1 cellular context compared by ENCODE assay signal in genomic region chr6:142944126-142945066, GRCh38.
TF ChIP-seq lines count a peak whose summit lies in the region.

No MANE protein-coding gene starts in this region.

TF ChIP-seq in HepG2, 621 proteins besides CTCF, POLR2A, EP300 and RAD21 (continued from another document and continues in another):
- TF ChIP-seq, protein P1, sequence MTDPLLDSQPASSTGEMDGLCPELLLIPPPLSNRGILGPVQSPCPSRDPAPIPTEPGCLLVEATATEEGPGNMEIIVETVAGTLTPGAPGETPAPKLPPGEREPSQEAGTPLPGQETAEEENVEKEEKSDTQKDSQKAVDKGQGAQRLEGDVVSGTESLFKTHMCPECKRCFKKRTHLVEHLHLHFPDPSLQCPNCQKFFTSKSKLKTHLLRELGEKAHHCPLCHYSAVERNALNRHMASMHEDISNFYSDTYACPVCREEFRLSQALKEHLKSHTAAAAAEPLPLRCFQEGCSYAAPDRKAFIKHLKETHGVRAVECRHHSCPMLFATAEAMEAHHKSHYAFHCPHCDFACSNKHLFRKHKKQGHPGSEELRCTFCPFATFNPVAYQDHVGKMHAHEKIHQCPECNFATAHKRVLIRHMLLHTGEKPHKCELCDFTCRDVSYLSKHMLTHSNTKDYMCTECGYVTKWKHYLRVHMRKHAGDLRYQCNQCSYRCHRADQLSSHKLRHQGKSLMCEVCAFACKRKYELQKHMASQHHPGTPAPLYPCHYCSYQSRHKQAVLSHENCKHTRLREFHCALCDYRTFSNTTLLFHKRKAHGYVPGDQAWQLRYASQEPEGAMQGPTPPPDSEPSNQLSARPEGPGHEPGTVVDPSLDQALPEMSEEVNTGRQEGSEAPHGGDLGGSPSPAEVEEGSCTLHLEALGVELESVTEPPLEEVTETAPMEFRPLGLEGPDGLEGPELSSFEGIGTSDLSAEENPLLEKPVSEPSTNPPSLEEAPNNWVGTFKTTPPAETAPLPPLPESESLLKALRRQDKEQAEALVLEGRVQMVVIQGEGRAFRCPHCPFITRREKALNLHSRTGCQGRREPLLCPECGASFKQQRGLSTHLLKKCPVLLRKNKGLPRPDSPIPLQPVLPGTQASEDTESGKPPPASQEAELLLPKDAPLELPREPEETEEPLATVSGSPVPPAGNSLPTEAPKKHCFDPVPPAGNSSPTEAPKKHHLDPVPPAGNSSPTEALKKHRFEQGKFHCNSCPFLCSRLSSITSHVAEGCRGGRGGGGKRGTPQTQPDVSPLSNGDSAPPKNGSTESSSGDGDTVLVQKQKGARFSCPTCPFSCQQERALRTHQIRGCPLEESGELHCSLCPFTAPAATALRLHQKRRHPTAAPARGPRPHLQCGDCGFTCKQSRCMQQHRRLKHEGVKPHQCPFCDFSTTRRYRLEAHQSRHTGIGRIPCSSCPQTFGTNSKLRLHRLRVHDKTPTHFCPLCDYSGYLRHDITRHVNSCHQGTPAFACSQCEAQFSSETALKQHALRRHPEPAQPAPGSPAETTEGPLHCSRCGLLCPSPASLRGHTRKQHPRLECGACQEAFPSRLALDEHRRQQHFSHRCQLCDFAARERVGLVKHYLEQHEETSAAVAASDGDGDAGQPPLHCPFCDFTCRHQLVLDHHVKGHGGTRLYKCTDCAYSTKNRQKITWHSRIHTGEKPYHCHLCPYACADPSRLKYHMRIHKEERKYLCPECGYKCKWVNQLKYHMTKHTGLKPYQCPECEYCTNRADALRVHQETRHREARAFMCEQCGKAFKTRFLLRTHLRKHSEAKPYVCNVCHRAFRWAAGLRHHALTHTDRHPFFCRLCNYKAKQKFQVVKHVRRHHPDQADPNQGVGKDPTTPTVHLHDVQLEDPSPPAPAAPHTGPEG (CRISPR knock-in tag; IDR thresholded peaks at IDR 0.05): peak; percentile 68; the same call in 1 of the 2 replicates
- TF ChIP-seq DNMT3B (CRISPR knock-in tag; conservative IDR thresholded peaks at IDR 0.05) (peak; percentile 20; the same call in 1 of the 2 replicates), ASH2L (IDR thresholded peaks at IDR 0.05; ENCODE audit: insufficient read length, low read depth, low read length) (peak; percentile 51), DBP (CRISPR knock-in tag; IDR thresholded peaks at IDR 0.05; ENCODE audit: not compliant biosample characterization) (no peak), MAF1 (CRISPR knock-in tag; IDR thresholded peaks at IDR 0.05; ENCODE audit: borderline replicate concordance) (peak; percentile 51; the same call in 1 of the 2 replicates), TMF1 (CRISPR knock-in tag; IDR thresholded peaks at IDR 0.05; ENCODE audit: low read depth) (no peak), HDAC1 (CRISPR knock-in tag; IDR thresholded peaks at IDR 0.05) (peak; percentile 48), TEF (CRISPR knock-in tag; IDR thresholded peaks at IDR 0.05) (peak; percentile 67; the same call in 1 of the 2 replicates), SIN3A (IDR thresholded peaks at IDR 0.05; ENCODE audit: borderline replicate concordance, low read depth, low read length) (0 out of 2 replicates have a peak, but pooled peaks have one; percentile 32), TBL1XR1 (IDR thresholded peaks at IDR 0.05; ENCODE audit: borderline replicate concordance, low read length, partially characterized antibody) (peak; percentile 72), WIZ (CRISPR knock-in tag; IDR thresholded peaks at IDR 0.05) (peak; percentile 22; the same call in 1 of the 2 replicates), BHLHE40 (IDR thresholded peaks at IDR 0.05; ENCODE audit: low read length) (peak; percentile 52), ETV6 (CRISPR knock-in tag; conservative IDR thresholded peaks at IDR 0.05) (no peak), GATAD2A (CRISPR knock-in tag; IDR thresholded peaks at IDR 0.05) (peak; percentile 51; the same call in 1 of the 2 replicates), ZNF713 (CRISPR knock-in tag; IDR thresholded peaks at IDR 0.05) (no peak), MAFG (CRISPR knock-in tag; IDR thresholded peaks at IDR 0.05) (no peak), ZNF781 (CRISPR knock-in tag; IDR thresholded peaks at IDR 0.05; ENCODE audit: borderline replicate concordance, not compliant biosample characterization) (peak; percentile 48), SUZ12 (IDR thresholded peaks at IDR 0.05; ENCODE audit: low read depth, low read length) (no peak), TBP (CRISPR knock-in tag; IDR thresholded peaks at IDR 0.05) (no peak), ARID4A (CRISPR knock-in tag; IDR thresholded peaks at IDR 0.05; ENCODE audit: borderline replicate concordance) (peak; percentile 50; the same call in 1 of the 2 replicates), HHEX (CRISPR knock-in tag; IDR thresholded peaks at IDR 0.05) (peak; percentile 50; the same call in 1 of the 2 replicates), ZBTB42 (CRISPR knock-in tag; IDR thresholded peaks at IDR 0.05) (no peak; the same call in 1 of the 2 replicates), ZNF629 (CRISPR knock-in tag; conservative IDR thresholded peaks at IDR 0.05) (no peak), DNMT1 (CRISPR knock-in tag; IDR thresholded peaks at IDR 0.05) (no peak), HIC2 (CRISPR knock-in tag; IDR thresholded peaks at IDR 0.05; ENCODE audit: low read depth) (0 out of 2 replicates have a peak, but pooled peaks have one; percentile 67), ZNF775 (CRISPR knock-in tag; IDR thresholded peaks at IDR 0.05; ENCODE audit: borderline replicate concordance) (no peak), PAF1 (CRISPR knock-in tag; IDR thresholded peaks at IDR 0.05) (peak; percentile 51; the same call in 1 of the 2 replicates), ZMYM4 (CRISPR knock-in tag; IDR thresholded peaks at IDR 0.05) (no peak; the same call in 1 of the 2 replicates), TFDP1 (CRISPR knock-in tag; IDR thresholded peaks at IDR 0.05; ENCODE audit: borderline replicate concordance) (peak; percentile 45; the same call in 1 of the 2 replicates), ZNF354B (CRISPR knock-in tag; IDR thresholded peaks at IDR 0.05) (peak; percentile 65; the same call in 1 of the 2 replicates)
- TF ChIP-seq, protein P2, sequence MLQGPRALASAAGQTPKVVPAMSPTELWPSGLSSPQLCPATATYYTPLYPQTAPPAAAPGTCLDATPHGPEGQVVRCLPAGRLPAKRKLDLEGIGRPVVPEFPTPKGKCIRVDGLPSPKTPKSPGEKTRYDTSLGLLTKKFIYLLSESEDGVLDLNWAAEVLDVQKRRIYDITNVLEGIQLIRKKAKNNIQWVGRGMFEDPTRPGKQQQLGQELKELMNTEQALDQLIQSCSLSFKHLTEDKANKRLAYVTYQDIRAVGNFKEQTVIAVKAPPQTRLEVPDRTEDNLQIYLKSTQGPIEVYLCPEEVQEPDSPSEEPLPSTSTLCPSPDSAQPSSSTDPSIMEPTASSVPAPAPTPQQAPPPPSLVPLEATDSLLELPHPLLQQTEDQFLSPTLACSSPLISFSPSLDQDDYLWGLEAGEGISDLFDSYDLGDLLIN (CRISPR knock-in tag; IDR thresholded peaks at IDR 0.05; ENCODE audit: borderline replicate concordance): no peak
- TF ChIP-seq, protein P3, sequence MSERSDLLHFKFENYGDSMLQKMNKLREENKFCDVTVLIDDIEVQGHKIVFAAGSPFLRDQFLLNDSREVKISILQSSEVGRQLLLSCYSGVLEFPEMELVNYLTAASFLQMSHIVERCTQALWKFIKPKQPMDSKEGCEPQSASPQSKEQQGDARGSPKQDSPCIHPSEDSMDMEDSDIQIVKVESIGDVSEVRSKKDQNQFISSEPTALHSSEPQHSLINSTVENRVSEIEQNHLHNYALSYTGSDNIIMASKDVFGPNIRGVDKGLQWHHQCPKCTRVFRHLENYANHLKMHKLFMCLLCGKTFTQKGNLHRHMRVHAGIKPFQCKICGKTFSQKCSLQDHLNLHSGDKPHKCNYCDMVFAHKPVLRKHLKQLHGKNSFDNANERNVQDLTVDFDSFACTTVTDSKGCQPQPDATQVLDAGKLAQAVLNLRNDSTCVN (CRISPR knock-in tag; IDR thresholded peaks at IDR 0.05; ENCODE audit: borderline replicate concordance): 0 out of 2 replicates have a peak, but pooled peaks have one; percentile 42
- TF ChIP-seq, protein P4, sequence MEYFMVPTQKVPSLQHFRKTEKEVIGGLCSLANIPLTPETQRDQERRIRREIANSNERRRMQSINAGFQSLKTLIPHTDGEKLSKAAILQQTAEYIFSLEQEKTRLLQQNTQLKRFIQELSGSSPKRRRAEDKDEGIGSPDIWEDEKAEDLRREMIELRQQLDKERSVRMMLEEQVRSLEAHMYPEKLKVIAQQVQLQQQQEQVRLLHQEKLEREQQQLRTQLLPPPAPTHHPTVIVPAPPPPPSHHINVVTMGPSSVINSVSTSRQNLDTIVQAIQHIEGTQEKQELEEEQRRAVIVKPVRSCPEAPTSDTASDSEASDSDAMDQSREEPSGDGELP (IDR thresholded peaks at IDR 0.05; ENCODE audit: borderline replicate concordance, low read depth): peak; percentile 48; the same call in 1 of the 2 replicates
- TF ChIP-seq, protein P5, sequence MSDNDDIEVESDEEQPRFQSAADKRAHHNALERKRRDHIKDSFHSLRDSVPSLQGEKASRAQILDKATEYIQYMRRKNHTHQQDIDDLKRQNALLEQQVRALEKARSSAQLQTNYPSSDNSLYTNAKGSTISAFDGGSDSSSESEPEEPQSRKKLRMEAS (IDR thresholded peaks at IDR 0.05): peak; percentile 35; the same call in 1 of the 2 replicates
- TF ChIP-seq, protein P6, sequence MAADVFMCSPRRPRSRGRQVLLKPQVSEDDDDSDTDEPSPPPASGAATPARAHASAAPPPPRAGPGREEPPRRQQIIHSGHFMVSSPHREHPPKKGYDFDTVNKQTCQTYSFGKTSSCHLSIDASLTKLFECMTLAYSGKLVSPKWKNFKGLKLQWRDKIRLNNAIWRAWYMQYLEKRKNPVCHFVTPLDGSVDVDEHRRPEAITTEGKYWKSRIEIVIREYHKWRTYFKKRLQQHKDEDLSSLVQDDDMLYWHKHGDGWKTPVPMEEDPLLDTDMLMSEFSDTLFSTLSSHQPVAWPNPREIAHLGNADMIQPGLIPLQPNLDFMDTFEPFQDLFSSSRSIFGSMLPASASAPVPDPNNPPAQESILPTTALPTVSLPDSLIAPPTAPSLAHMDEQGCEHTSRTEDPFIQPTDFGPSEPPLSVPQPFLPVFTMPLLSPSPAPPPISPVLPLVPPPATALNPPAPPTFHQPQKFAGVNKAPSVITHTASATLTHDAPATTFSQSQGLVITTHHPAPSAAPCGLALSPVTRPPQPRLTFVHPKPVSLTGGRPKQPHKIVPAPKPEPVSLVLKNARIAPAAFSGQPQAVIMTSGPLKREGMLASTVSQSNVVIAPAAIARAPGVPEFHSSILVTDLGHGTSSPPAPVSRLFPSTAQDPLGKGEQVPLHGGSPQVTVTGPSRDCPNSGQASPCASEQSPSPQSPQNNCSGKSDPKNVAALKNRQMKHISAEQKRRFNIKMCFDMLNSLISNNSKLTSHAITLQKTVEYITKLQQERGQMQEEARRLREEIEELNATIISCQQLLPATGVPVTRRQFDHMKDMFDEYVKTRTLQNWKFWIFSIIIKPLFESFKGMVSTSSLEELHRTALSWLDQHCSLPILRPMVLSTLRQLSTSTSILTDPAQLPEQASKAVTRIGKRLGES (CRISPR knock-in tag; IDR thresholded peaks at IDR 0.05; ENCODE audit: borderline replicate concordance): no peak
